ENCODE assay signal across 12 cellular contexts in the genomic region with DNA sequence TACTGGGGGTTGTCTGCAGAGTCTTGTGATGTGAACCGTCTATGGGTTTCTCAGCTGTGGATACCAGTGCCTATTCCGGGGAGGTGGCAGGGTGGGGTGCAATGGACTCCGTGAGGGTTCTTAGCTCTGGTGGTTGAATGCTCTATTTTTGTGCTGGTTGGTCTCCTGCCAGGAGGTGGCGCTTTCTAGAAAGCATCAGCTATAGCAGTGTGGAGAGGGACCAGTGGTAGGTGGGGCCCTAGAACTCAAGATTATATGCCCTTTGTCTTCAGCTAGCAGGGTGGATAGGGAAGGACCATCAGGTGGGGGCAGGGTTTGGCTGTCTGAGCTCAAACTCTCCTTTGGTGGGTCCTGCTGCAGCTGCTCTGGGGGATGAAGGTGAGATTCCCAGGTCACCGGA.
DNase-seq lines count a peak whose midpoint lies in the region; ATAC-seq and TF ChIP-seq lines count a peak whose summit lies in the region.
"Had no signal": no experiment of that assay in that cellular context is flagged by ENCODE, and none has a peak within 500 bp of the region (broad histone marks: within the 10 kb centered on the region; RNA-seq: fewer than 3 reads in every experiment).

No MANE protein-coding gene starts in this region.

- H3K27me3 Mint-ChIP-seq in stimulated activated naive CD8-positive, alpha-beta T cell treated with anti-CD3 and anti-CD28 coated beads, Interleukin-15, amount 100 ng/mL, for 72 hours = no peaks in the 10 kb centered on the region

- in situ Hi-C loops in SK-MEL-5 (cut with HindIII; ENCODE audit: low pct_unique_long_range_greater_than_20kb, low sequenced_read_pairs) = no loop called here

- no peaks in the 10 kb centered on the region for H3K4me1 ChIP-seq in HEK293 (ENCODE audit: control insufficient read depth, insufficient read depth, low read length)

- no peaks in the 10 kb centered on the region for H3K4me1 Mint-ChIP-seq in stimulated activated naive CD8-positive, alpha-beta T cell treated with anti-CD3 and anti-CD28 coated beads, Interleukin-15, amount 100 ng/mL, for 72 hours

- H3K4me3 Mint-ChIP-seq in stimulated activated naive CD8-positive, alpha-beta T cell treated with anti-CD3 and anti-CD28 coated beads, Interleukin-15, amount 100 ng/mL, for 72 hours = no peak overlapping the region

- POLR2A ChIA-PET in HEK293 (lab: Yijun Ruan, JAX) = no interaction called here

- TF ChIP-seq CTCF in HEK293 (tag by site-specific recombination; IDR thresholded peaks at IDR 0.05) = peak; percentile 18; the same call in 1 of the 2 replicates

- CTCF ChIA-PET in HEK293 (lab: Yijun Ruan, JAX) = interaction anchor here (0.6 to 2.2 kb wide), 26 partner anchors 9 to 1622 kb away, joined by 3 to 12 read pairs (median 3); no protein-coding TSS in a partner anchor

- no peak overlapping the region for H3K27ac Mint-ChIP-seq in stimulated activated naive CD8-positive, alpha-beta T cell treated with anti-CD3 and anti-CD28 coated beads, Interleukin-15, amount 100 ng/mL, for 72 hours

- H3K4me3 ChIP-seq in HEK293 (ENCODE audit: low read depth, low read length) = no peak overlapping the region
- H3K4me3 ChIP-seq: dorsolateral prefrontal cortex had no signal

- H3K9me3 ChIP-seq in HEK293 (ENCODE audit: control insufficient read depth, insufficient read depth, low read depth, low read length) = no peaks in the 10 kb centered on the region

- H3K9me3 Mint-ChIP-seq in stimulated activated naive CD8-positive, alpha-beta T cell treated with anti-CD3 and anti-CD28 coated beads, Interleukin-15, amount 100 ng/mL, for 72 hours = peaks cover 0 to 5% of the 10 kb centered on the region in 2 donors

- no peaks in the 10 kb centered on the region for H3K36me3 ChIP-seq in HEK293 (ENCODE audit: control insufficient read depth in 2 of 2, insufficient read depth in 1 of 2, low read length in 2 of 2)

- DNase-seq in NCI-H82 (lab: John Stamatoyannopoulos, UW) (peak; percentile 24), NCI-H82 treated with DMSO at 0.1 percent for 48 hours (lab: John Stamatoyannopoulos, UW; ENCODE audit: unreplicated experiment) (no peak), SK-MEL-5 (ENCODE audit: low read depth, low spot score) (peak; percentile 50), myocyte (ENCODE audit: low read depth) (peak; percentile 5), COLO829 (ENCODE audit: low spot score) (no peak), inferior parietal cortex (ENCODE audit: extremely low spot score) (no peak)
- no peak for DNase-seq in stimulated activated naive CD8-positive, alpha-beta T cell treated with anti-CD3 and anti-CD28 coated beads, Interleukin-15, amount 100 ng/mL, for 72 hours
- DNase-seq: activated naive CD4-positive, alpha-beta T cell treated with anti-CD3 and anti-CD28 coated beads, Interleukin-2, amount 50 U/mL, for 16 hours; AML-193; dorsolateral prefrontal cortex; stimulated activated CD4-positive, alpha-beta T cell treated with anti-CD3 and anti-CD28 coated beads, Interleukin-4, amount 100 ng/mL, for 1 hour had no signal

- no peak for ATAC-seq in stimulated activated naive CD8-positive, alpha-beta T cell treated with anti-CD3 and anti-CD28 coated beads, Interleukin-15, amount 100 ng/mL, for 72 hours

- no peak overlapping the region for H3K27ac ChIP-seq in HEK293 (ENCODE audit: extremely low read depth, low read depth, low read length)
- H3K27ac ChIP-seq: dorsolateral prefrontal cortex had no signal

TF ChIP-seq in HEK293, 187 proteins besides CTCF, POLR2A, EP300 and RAD21:
- TF ChIP-seq ZNF837 (tag by site-specific recombination; IDR thresholded peaks at IDR 0.05) = no peak
- TF ChIP-seq MZF1 (tag by site-specific recombination; IDR thresholded peaks at IDR 0.05; ENCODE audit: borderline replicate concordance) = no peak
- no peak for TF ChIP-seq ZNF174 (tag by site-specific recombination; IDR thresholded peaks at IDR 0.05)
- TF ChIP-seq ZNF555 (tag by site-specific recombination; conservative IDR thresholded peaks at IDR 0.05) = no peak
- no peak for TF ChIP-seq PRDM1 (tag by site-specific recombination; IDR thresholded peaks at IDR 0.05)
- TF ChIP-seq ZNF138 (tag by site-specific recombination; IDR thresholded peaks at IDR 0.05; ENCODE audit: borderline replicate concordance) = no peak
- no peak for TF ChIP-seq ZNF274 (IDR thresholded peaks at IDR 0.05; ENCODE audit: low read length)
- TF ChIP-seq ZNF274 (tag by site-specific recombination; IDR thresholded peaks at IDR 0.05; ENCODE audit: borderline replicate concordance) = no peak
- TF ChIP-seq, protein P1, sequence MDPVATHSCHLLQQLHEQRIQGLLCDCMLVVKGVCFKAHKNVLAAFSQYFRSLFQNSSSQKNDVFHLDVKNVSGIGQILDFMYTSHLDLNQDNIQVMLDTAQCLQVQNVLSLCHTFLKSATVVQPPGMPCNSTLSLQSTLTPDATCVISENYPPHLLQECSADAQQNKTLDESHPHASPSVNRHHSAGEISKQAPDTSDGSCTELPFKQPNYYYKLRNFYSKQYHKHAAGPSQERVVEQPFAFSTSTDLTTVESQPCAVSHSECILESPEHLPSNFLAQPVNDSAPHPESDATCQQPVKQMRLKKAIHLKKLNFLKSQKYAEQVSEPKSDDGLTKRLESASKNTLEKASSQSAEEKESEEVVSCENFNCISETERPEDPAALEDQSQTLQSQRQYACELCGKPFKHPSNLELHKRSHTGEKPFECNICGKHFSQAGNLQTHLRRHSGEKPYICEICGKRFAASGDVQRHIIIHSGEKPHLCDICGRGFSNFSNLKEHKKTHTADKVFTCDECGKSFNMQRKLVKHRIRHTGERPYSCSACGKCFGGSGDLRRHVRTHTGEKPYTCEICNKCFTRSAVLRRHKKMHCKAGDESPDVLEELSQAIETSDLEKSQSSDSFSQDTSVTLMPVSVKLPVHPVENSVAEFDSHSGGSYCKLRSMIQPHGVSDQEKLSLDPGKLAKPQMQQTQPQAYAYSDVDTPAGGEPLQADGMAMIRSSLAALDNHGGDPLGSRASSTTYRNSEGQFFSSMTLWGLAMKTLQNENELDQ (tag by site-specific recombination; IDR thresholded peaks at IDR 0.05; ENCODE audit: low read depth) = no peak
- TF ChIP-seq ZNF184 (tag by site-specific recombination; IDR thresholded peaks at IDR 0.05) = no peak
- TF ChIP-seq KLF9 (tag by site-specific recombination; IDR thresholded peaks at IDR 0.05; ENCODE audit: low read depth) = no peak
- no peak for TF ChIP-seq HOXA7 (CRISPR knock-in tag; IDR thresholded peaks at IDR 0.05; ENCODE audit: borderline replicate concordance)
- TF ChIP-seq ZNF2 (tag by site-specific recombination; IDR thresholded peaks at IDR 0.05) = no peak
- TF ChIP-seq, protein P2, sequence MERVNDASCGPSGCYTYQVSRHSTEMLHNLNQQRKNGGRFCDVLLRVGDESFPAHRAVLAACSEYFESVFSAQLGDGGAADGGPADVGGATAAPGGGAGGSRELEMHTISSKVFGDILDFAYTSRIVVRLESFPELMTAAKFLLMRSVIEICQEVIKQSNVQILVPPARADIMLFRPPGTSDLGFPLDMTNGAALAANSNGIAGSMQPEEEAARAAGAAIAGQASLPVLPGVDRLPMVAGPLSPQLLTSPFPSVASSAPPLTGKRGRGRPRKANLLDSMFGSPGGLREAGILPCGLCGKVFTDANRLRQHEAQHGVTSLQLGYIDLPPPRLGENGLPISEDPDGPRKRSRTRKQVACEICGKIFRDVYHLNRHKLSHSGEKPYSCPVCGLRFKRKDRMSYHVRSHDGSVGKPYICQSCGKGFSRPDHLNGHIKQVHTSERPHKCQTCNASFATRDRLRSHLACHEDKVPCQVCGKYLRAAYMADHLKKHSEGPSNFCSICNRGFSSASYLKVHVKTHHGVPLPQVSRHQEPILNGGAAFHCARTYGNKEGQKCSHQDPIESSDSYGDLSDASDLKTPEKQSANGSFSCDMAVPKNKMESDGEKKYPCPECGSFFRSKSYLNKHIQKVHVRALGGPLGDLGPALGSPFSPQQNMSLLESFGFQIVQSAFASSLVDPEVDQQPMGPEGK (tag by site-specific recombination; IDR thresholded peaks at IDR 0.05) = no peak
- TF ChIP-seq, protein P3, sequence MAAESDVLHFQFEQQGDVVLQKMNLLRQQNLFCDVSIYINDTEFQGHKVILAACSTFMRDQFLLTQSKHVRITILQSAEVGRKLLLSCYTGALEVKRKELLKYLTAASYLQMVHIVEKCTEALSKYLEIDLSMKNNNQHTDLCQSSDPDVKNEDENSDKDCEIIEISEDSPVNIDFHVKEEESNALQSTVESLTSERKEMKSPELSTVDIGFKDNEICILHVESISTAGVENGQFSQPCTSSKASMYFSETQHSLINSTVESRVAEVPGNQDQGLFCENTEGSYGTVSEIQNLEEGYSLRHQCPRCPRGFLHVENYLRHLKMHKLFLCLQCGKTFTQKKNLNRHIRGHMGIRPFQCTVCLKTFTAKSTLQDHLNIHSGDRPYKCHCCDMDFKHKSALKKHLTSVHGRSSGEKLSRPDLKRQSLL (tag by site-specific recombination; IDR thresholded peaks at IDR 0.05) = no peak
- no peak for TF ChIP-seq ZNF16 (tag by site-specific recombination; IDR thresholded peaks at IDR 0.05; ENCODE audit: low read depth)
- no peak for TF ChIP-seq ZNF529 (tag by site-specific recombination; IDR thresholded peaks at IDR 0.05; ENCODE audit: insufficient replicate concordance)
- no peak for TF ChIP-seq TRIM28 (IDR thresholded peaks at IDR 0.05; ENCODE audit: borderline replicate concordance, low read length)
TF ChIP-seq in HEK293: peak in this region for 0.

Comparison
In these comparisons a context has a peak if more than half of its experiments do, and no peak if none do; other contexts are left out.
1. DNase-seq: peak in NCI-H82 (single experiment), SK-MEL-5 (single experiment) and myocyte (single experiment); none in NCI-H82 treated with DMSO at 0.1 percent for 48 hours (single experiment), stimulated activated naive CD8-positive, alpha-beta T cell treated with anti-CD3 and anti-CD28 coated beads, Interleukin-15, amount 100 ng/mL, for 72 hours (0 of 2), COLO829 (single experiment) and inferior parietal cortex (single experiment).